In the genomic region with DNA sequence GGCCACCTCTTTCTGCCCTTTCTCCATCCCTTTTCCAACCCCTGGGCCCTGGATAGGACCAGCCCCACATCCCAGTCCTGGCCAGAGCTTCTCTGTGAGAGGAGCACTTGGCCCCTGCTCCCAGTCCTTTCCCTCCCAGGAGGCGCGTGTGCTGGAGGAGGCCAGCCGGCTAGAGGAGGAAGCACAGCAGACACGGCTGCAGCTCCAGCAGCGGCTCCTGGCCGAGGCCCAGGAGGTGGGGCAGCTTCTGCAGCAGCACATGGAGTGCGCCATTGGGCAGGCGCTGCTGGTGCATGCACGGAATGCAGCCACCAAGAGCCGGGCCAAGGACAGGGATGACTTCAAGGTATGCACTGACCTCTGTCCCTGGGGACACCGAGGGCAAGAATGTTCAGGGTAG, we compare ENCODE assay signal across 20 cellular contexts.
DNase-seq lines count a peak whose midpoint lies in the region; FAIRE-seq and TF ChIP-seq lines count a peak whose summit lies in the region.
"Had no signal": no experiment of that assay in that cellular context is flagged by ENCODE, and none has a peak within 500 bp of the region (broad histone marks: within the 10 kb centered on the region; RNA-seq: fewer than 3 reads in every experiment).

No MANE protein-coding gene starts in this region.

- H3K27me3 ChIP-seq in bronchial epithelial cell (ENCODE audit: control insufficient read depth, insufficient read depth, low read length): no peaks in the 10 kb centered on the region
- no peaks in the 10 kb centered on the region for H3K27me3 ChIP-seq in left ventricle myocardium inferior (ENCODE audit: low read depth)
- no peaks in the 10 kb centered on the region for H3K27me3 ChIP-seq in sigmoid colon
- H3K27me3 ChIP-seq in WERI-Rb-1 (ENCODE audit: insufficient read depth, low read depth, severe bottlenecking): no peaks in the 10 kb centered on the region
- H3K27me3 ChIP-seq in mesendoderm (ENCODE audit: insufficient read depth, low read length, poor library complexity): no peaks in the 10 kb centered on the region
- H3K27me3 ChIP-seq: BLaER1 treated with 17β-estradiol and CSF1 and Interleukin-3, amounts not matched to agents 10 nM and 100 nM; transverse colon had no signal

- H3K4me1 ChIP-seq in left ventricle myocardium inferior: no peaks in the 10 kb centered on the region
- H3K4me1 ChIP-seq in sigmoid colon: no peaks in the 10 kb centered on the region
- H3K4me1 ChIP-seq in mesendoderm (ENCODE audit: control insufficient read depth, low read depth, low read length): no peaks in the 10 kb centered on the region
- H3K4me1 ChIP-seq: BLaER1 treated with 17β-estradiol and CSF1 and Interleukin-3, amounts not matched to agents 10 nM and 100 nM; transverse colon had no signal

- TF ChIP-seq EP300 in sigmoid colon (IDR thresholded peaks at IDR 0.05): no peak

- H2BK5ac ChIP-seq in mesendoderm (ENCODE audit: low read length): no peak overlapping the region

- H3K9ac ChIP-seq in mesendoderm (ENCODE audit: low read length): no peak overlapping the region
- H3K9ac ChIP-seq: BLaER1 treated with 17β-estradiol and CSF1 and Interleukin-3, amounts not matched to agents 10 nM and 100 nM had no signal

- H3K79me1 ChIP-seq in mesendoderm (ENCODE audit: low read length): no peaks in the 10 kb centered on the region

- H3K79me2 ChIP-seq in mesendoderm (ENCODE audit: control insufficient read depth, insufficient read depth, low read length): no peaks in the 10 kb centered on the region

- H4K8ac ChIP-seq in mesendoderm (ENCODE audit: low read depth, low read length): no peak overlapping the region

- H3K56ac ChIP-seq in mesendoderm (ENCODE audit: low read length): no peak overlapping the region

- TF ChIP-seq CTCF in bronchial epithelial cell (IDR thresholded peaks at IDR 0.05; ENCODE audit: insufficient read depth, low read length, severe bottlenecking): no peak
- no peak for TF ChIP-seq CTCF in left ventricle myocardium inferior (IDR thresholded peaks at IDR 0.05; ENCODE audit: borderline replicate concordance)
- TF ChIP-seq CTCF in sigmoid colon (IDR thresholded peaks at IDR 0.05): no peak
- TF ChIP-seq CTCF in WERI-Rb-1 (IDR thresholded peaks at IDR 0.05; ENCODE audit: low read depth, low read length): no peak

- DNase-seq in AG20443 (ENCODE audit: low spot score) (peak; percentile 40), bronchial epithelial cell (ENCODE audit: low read depth) (no peak), left ventricle myocardium inferior (peak; percentile 65), sigmoid colon (peak; percentile 52), WERI-Rb-1 (no peak), NCI-H774 (lab: John Stamatoyannopoulos, UW) (no peak), mesendoderm (no peak), NCI-H1105 treated with DMSO at 0.1 percent for 48 hours (lab: John Stamatoyannopoulos, UW) (no peak)
- DNase-seq: activated CD4-positive, alpha-beta T cell treated with anti-CD3 and anti-CD28 coated beads for 36 hours; activated naive CD4-positive, alpha-beta T cell; activated T-cell treated with anti-CD3 and anti-CD28 coated beads, Interleukin-2, amount 50 U/mL, for 4 hours; COR-L47; left colon; NCI-H1092 treated with DMSO at 0.1 percent for 48 hours; NCI-H446 treated with DMSO at 0.1 percent for 48 hours; stimulated activated CD4-positive, alpha-beta T cell treated with anti-CD3 and anti-CD28 coated beads, Interleukin-2, amount 100 ng/mL, for 24 hours; T-helper 2 cell; transverse colon had no signal

- no peak overlapping the region for H3K4me2 ChIP-seq in mesendoderm (ENCODE audit: low read length)
- H3K4me2 ChIP-seq: BLaER1 treated with 17β-estradiol and CSF1 and Interleukin-3, amounts not matched to agents 10 nM and 100 nM; smooth muscle cell had no signal

- peak; percentile 47 for FAIRE-seq in bronchial epithelial cell (lab: Jason Lieb, UNC)

- no peak overlapping the region for H4K5ac ChIP-seq in mesendoderm (ENCODE audit: low read length)

- TF ChIP-seq POLR2A in sigmoid colon (IDR thresholded peaks at IDR 0.05): no peak

- H3K27ac ChIP-seq in left ventricle myocardium inferior (replicated peaks) (no peak overlapping the region), sigmoid colon (no peak overlapping the region), WERI-Rb-1 (no peak overlapping the region), mesendoderm (ENCODE audit: low read depth, low read length) (no peak overlapping the region)
- H3K27ac ChIP-seq: BLaER1 treated with 17β-estradiol and CSF1 and Interleukin-3, amounts not matched to agents 10 nM and 100 nM; transverse colon had no signal

- H3K18ac ChIP-seq in mesendoderm (ENCODE audit: low read length): no peak overlapping the region

- H3K4ac ChIP-seq in mesendoderm (ENCODE audit: low read depth, low read length): no peak overlapping the region

- WGBS in sigmoid colon, 2 donors: 54 to 84% methylated on average over 11 of the region's 11 CpGs
- no CpG with 5 or more reads among the region's 11 CpGs for WGBS in mesendoderm (ENCODE audit: extremely low coverage, insufficient coverage, low lambda C conversion rate)

- intact Hi-C loops in left ventricle myocardium inferior (cut with micrococcal nuclease): no loop called here
- intact Hi-C loops in sigmoid colon (cut with DNase I): no loop called here

- H3K4me3 ChIP-seq in bronchial epithelial cell (ENCODE audit: low read depth, low read length) (no peak overlapping the region), left ventricle myocardium inferior (no peak overlapping the region), sigmoid colon (no peak overlapping the region), WERI-Rb-1 (ENCODE audit: low read depth, low read length) (no peak overlapping the region), mesendoderm (ENCODE audit: low read length) (no peak overlapping the region)
- H3K4me3 ChIP-seq: BLaER1 treated with 17β-estradiol and CSF1 and Interleukin-3, amounts not matched to agents 10 nM and 100 nM; smooth muscle cell; transverse colon had no signal

- H2BK15ac ChIP-seq in mesendoderm (replicated peaks; ENCODE audit: low read depth): no peak overlapping the region

- H3K36me3 ChIP-seq in bronchial epithelial cell (ENCODE audit: control insufficient read depth, insufficient read depth, low read length) (peaks cover 9% of the 10 kb centered on the region), left ventricle myocardium inferior (peaks cover 34% of the 10 kb centered on the region), sigmoid colon (peaks cover 17 to 82% (median 31%) of the 10 kb centered on the region in 4 donors), WERI-Rb-1 (peaks cover 80% of the 10 kb centered on the region), mesendoderm (ENCODE audit: control insufficient read depth, insufficient read depth, low read length) (no peaks in the 10 kb centered on the region)
- H3K36me3 ChIP-seq: transverse colon had no signal

- H3K9me3 ChIP-seq in left ventricle myocardium inferior (replicated peaks) (no peaks in the 10 kb centered on the region), sigmoid colon (no peaks in the 10 kb centered on the region), WERI-Rb-1 (ENCODE audit: severe bottlenecking) (peaks cover 7% of the 10 kb centered on the region)
- H3K9me3 ChIP-seq: transverse colon had no signal

- no peak overlapping the region for H2BK120ac ChIP-seq in mesendoderm (ENCODE audit: low read depth, low read length)

- H2AK5ac ChIP-seq in mesendoderm (ENCODE audit: low read length): no peak overlapping the region

- no peak overlapping the region for H3K23ac ChIP-seq in mesendoderm (ENCODE audit: low read length)

Comparison
In these comparisons a context has a peak if more than half of its experiments do, and no peak if none do; other contexts are left out.
1. DNase-seq: peak in AG20443 (single experiment), left ventricle myocardium inferior (single experiment) and sigmoid colon (single experiment); none in bronchial epithelial cell (single experiment), WERI-Rb-1 (single experiment), NCI-H774 (single experiment), mesendoderm (single experiment) and NCI-H1105 treated with DMSO at 0.1 percent for 48 hours (single experiment).